Comparison of ENCODE assay signal across 1 cellular context in genomic region chr10:16867556-16867955, GRCh38.
TF ChIP-seq lines count a peak whose summit lies in the region.

No MANE protein-coding gene starts in this region.

TF ChIP-seq in HCT116, 20 proteins besides CTCF, POLR2A, EP300 and RAD21 (continued from another document):
- TF ChIP-seq REST (IDR thresholded peaks at IDR 0.05; ENCODE audit: low read depth) (no peak), SP1 (IDR thresholded peaks at IDR 0.05; ENCODE audit: low read depth) (no peak), JUND (IDR thresholded peaks at IDR 0.05) (peak; percentile 44), FOSL1 (IDR thresholded peaks at IDR 0.05; ENCODE audit: low read depth) (peak; percentile 37; the same call in 1 of the 2 replicates), EZH2 (IDR thresholded peaks at IDR 0.05) (no peak), SRF (IDR thresholded peaks at IDR 0.05; ENCODE audit: low read depth) (no peak), YY1 (IDR thresholded peaks at IDR 0.05; ENCODE audit: extremely low read depth, insufficient replicate concordance, low read depth, low read length) (no peak), MAX (IDR thresholded peaks at IDR 0.05) (no peak), TCF7L2 (IDR thresholded peaks at IDR 0.05; ENCODE audit: borderline replicate concordance, extremely low read depth, insufficient read depth, insufficient read length) (no peak)
